36 cellular contexts compared by ENCODE assay signal in genomic region chr2:205408690-205409089, GRCh38.
DNase-seq lines count a peak whose midpoint lies in the region; TF ChIP-seq lines count a peak whose summit lies in the region.
"Had no signal": no experiment of that assay in that cellular context is flagged by ENCODE, and none has a peak within 500 bp of the region (broad histone marks: within the 10 kb centered on the region; RNA-seq: fewer than 3 reads in every experiment).

No MANE protein-coding gene starts in this region.

- no peak overlapping the region for H3K4me2 ChIP-seq in mesenchymal stem cell (ENCODE audit: low read length, poor library complexity, severe bottlenecking)
- H3K4me2 ChIP-seq: A549, KMS-11 had no signal

- no peak overlapping the region for H3K23ac ChIP-seq in mesenchymal stem cell (ENCODE audit: low read length in 2 of 2)

- H3K36me3 ChIP-seq in mesenchymal stem cell (ENCODE audit: control insufficient read depth in 1 of 2, insufficient read depth in 2 of 2, low read depth in 1 of 2, low read length in 2 of 2): no peaks in the 10 kb centered on the region
- H3K36me3 ChIP-seq: ascending aorta, pancreas, upper lobe of right lung, WERI-Rb-1 had no signal

- no peak overlapping the region for H2BK12ac ChIP-seq in mesenchymal stem cell (ENCODE audit: low read length in 2 of 2)

- POLR2A ChIA-PET in activated CD4-positive, alpha-beta memory T cell treated with anti-CD3 and anti-CD28 coated beads for 36 hours (lab: Charles Lee): no interaction called here

- no peaks in the 10 kb centered on the region for H3K36me3 Mint-ChIP-seq in activated CD4-positive, alpha-beta memory T cell treated with anti-CD3 and anti-CD28 coated beads for 36 hours
- H3K36me3 Mint-ChIP-seq: activated naive CD8-positive, alpha-beta T cell; CD4-positive, alpha-beta memory T cell; immature natural killer cell had no signal

- no peaks in the 10 kb centered on the region for H3K27me3 ChIP-seq in mesenchymal stem cell (ENCODE audit: control insufficient read depth in 1 of 2, insufficient read depth in 1 of 2, low read length in 2 of 2)
- H3K27me3 ChIP-seq: ascending aorta, pancreas, upper lobe of right lung had no signal

- intact Hi-C loops in activated CD4-positive, alpha-beta memory T cell treated with anti-CD3 and anti-CD28 coated beads for 36 hours (cut with micrococcal nuclease): no loop called here

- H3K79me1 ChIP-seq in mesenchymal stem cell (replicated peaks; ENCODE audit: low read length, poor library complexity, severe bottlenecking): no peaks in the 10 kb centered on the region

- H3K14ac ChIP-seq in mesenchymal stem cell (ENCODE audit: low read length in 2 of 2): no peak overlapping the region

- H3K4ac ChIP-seq in mesenchymal stem cell (ENCODE audit: low read depth in 1 of 2, low read length in 2 of 2): no peak overlapping the region

- no peaks in the 10 kb centered on the region for H3K4me1 Mint-ChIP-seq in activated CD4-positive, alpha-beta memory T cell treated with anti-CD3 and anti-CD28 coated beads for 36 hours (ENCODE audit: low read depth)
- H3K4me1 Mint-ChIP-seq: B cell; CD4-positive, alpha-beta memory T cell; central memory CD8-positive, alpha-beta T cell; endodermal cell; immature natural killer cell; nephron progenitor cell had no signal

- H2BK120ac ChIP-seq in mesenchymal stem cell (ENCODE audit: low read depth, low read length): no peak overlapping the region

- H2AK5ac ChIP-seq in mesenchymal stem cell (ENCODE audit: low read length, severe bottlenecking): no peak overlapping the region

- H3K4me3 ChIP-seq in AG10803 (ENCODE audit: low read length) (no peak overlapping the region), astrocyte of the spinal cord (ENCODE audit: low read depth, low read length) (no peak overlapping the region), mesenchymal stem cell (ENCODE audit: insufficient read depth in 1 of 2, low read depth in 1 of 2, low read length in 2 of 2) (no peak overlapping the region)
- H3K4me3 ChIP-seq: A549, ascending aorta, GM12878, pancreas, skin epidermis, upper lobe of right lung had no signal

- no peak overlapping the region for H3K27ac Mint-ChIP-seq in activated CD4-positive, alpha-beta memory T cell treated with anti-CD3 and anti-CD28 coated beads for 36 hours
- H3K27ac Mint-ChIP-seq: activated naive CD8-positive, alpha-beta T cell; B cell; CD4-positive, alpha-beta memory T cell; dendritic cell treated with granulocyte-macrophage colony-stimulating factor and Interleukin-4, amounts not matched to agents 40 ng/mL and 50 ng/mL, for 4 days; endodermal cell; immature natural killer cell; nephron progenitor cell had no signal

- H3K4me1 ChIP-seq in mesenchymal stem cell (ENCODE audit: control insufficient read depth, insufficient read depth, low read depth, low read length): no peaks in the 10 kb centered on the region

- no peaks in the 10 kb centered on the region for H3K9me3 Mint-ChIP-seq in activated CD4-positive, alpha-beta memory T cell treated with anti-CD3 and anti-CD28 coated beads for 36 hours
- H3K9me3 Mint-ChIP-seq: CD4-positive, alpha-beta memory T cell; central memory CD8-positive, alpha-beta T cell; dendritic cell treated with granulocyte-macrophage colony-stimulating factor and Interleukin-4, amounts not matched to agents 40 ng/mL and 50 ng/mL, for 4 days; endodermal cell; nephron progenitor cell had no signal

- no peak overlapping the region for H3K27ac ChIP-seq in mesenchymal stem cell (ENCODE audit: low read length, poor library complexity, severe bottlenecking)
- H3K27ac ChIP-seq: A549, ascending aorta, HL-60, KMS-11, pancreas, upper lobe of right lung, WERI-Rb-1 had no signal

- no peak overlapping the region for H2BK5ac ChIP-seq in mesenchymal stem cell (ENCODE audit: low read depth, low read length, poor library complexity, severe bottlenecking)

- H3K9me3 ChIP-seq in mesenchymal stem cell (ENCODE audit: control insufficient read depth, low read length): no peaks in the 10 kb centered on the region
- H3K9me3 ChIP-seq: A549, ascending aorta, pancreas, upper lobe of right lung had no signal

- no peak overlapping the region for H3K18ac ChIP-seq in mesenchymal stem cell (ENCODE audit: low read depth in 1 of 2, low read length in 2 of 2)

- H2AFZ ChIP-seq in mesenchymal stem cell (ENCODE audit: low read depth, low read length): no peak overlapping the region

- DNase-seq in AG10803 (ENCODE audit: low read depth) (peak; percentile 64), NCI-H446 (lab: John Stamatoyannopoulos, UW) (peak; percentile 33 to 69), astrocyte of the spinal cord (ENCODE audit: low read depth, low spot score) (peak; percentile 45), mesenchymal stem cell (no peak), ecto neural progenitor cell (ENCODE audit: low spot score) (no peak)
- DNase-seq in activated naive CD4-positive, alpha-beta T cell treated with Interleukin-2 at 50 U/mL for 16 hours: no peak
- no peak for DNase-seq in activated CD4-positive, alpha-beta memory T cell treated with anti-CD3 and anti-CD28 coated beads for 36 hours
- DNase-seq in stimulated activated CD4-positive, alpha-beta T cell treated with anti-CD3 and anti-CD28 coated beads, Interleukin-1b, Interleukin-23, amount 100 ng/mL, for 48 hours: no peak
- DNase-seq: activated CD4-positive, alpha-beta T cell treated with anti-CD3 and anti-CD28 coated beads for 48 hours; activated effector memory CD4-positive, alpha-beta T cell treated with Interleukin-2 at 50 U/mL for 16 hours; CD4-positive, alpha-beta memory T cell; endodermal cell; HCEC 1CT; immature natural killer cell; mammary epithelial cell; NCI-H1436; NCI-H2081 treated with DMSO at 0.1 percent for 48 hours; NCI-H2227 treated with DMSO at 0.1 percent for 48 hours; NCI-H774; nephron progenitor cell; SHP77 treated with DMSO at 0.1 percent for 48 hours; stimulated activated naive CD8-positive, alpha-beta T cell treated with anti-CD3 and anti-CD28 coated beads, Interleukin-15, Interleukin-2, amounts not matched to agents 100 U/mL and 50 U/mL, for 24 hours; T1000; upper lobe of right lung; WERI-Rb-1 had no signal

- H3K27me3 Mint-ChIP-seq in activated CD4-positive, alpha-beta memory T cell treated with anti-CD3 and anti-CD28 coated beads for 36 hours: no peaks in the 10 kb centered on the region
- H3K27me3 Mint-ChIP-seq: CD4-positive, alpha-beta memory T cell; central memory CD8-positive, alpha-beta T cell; dendritic cell treated with granulocyte-macrophage colony-stimulating factor and Interleukin-4, amounts not matched to agents 40 ng/mL and 50 ng/mL, for 4 days had no signal

- peak overlapping the region; percentile 53 for H3K9ac ChIP-seq in mesenchymal stem cell (ENCODE audit: low read length)
- H3K9ac ChIP-seq: KMS-11 had no signal

- H4K91ac ChIP-seq in mesenchymal stem cell (ENCODE audit: low read length): no peak overlapping the region

- TF ChIP-seq CTCF in AG10803 (conservative IDR thresholded peaks at IDR 0.05; ENCODE audit: low read length): no peak
- no peak for TF ChIP-seq CTCF in astrocyte of the spinal cord (IDR thresholded peaks at IDR 0.05; ENCODE audit: low read depth, low read length)

- H2BK15ac ChIP-seq in mesenchymal stem cell (ENCODE audit: low read depth, poor library complexity, severe bottlenecking): no peak overlapping the region

- in situ Hi-C loops in astrocyte of the spinal cord (cut with HindIII; ENCODE audit: low sequenced_read_pairs): no loop called here

- no peak overlapping the region for H3K4me3 Mint-ChIP-seq in activated CD4-positive, alpha-beta memory T cell treated with anti-CD3 and anti-CD28 coated beads for 36 hours
- H3K4me3 Mint-ChIP-seq: activated naive CD8-positive, alpha-beta T cell; B cell; CD4-positive, alpha-beta memory T cell; central memory CD8-positive, alpha-beta T cell; dendritic cell treated with granulocyte-macrophage colony-stimulating factor and Interleukin-4, amounts not matched to agents 40 ng/mL and 50 ng/mL, for 4 days; endodermal cell; immature natural killer cell; nephron progenitor cell had no signal

- H4K8ac ChIP-seq in mesenchymal stem cell (ENCODE audit: low read length): no peak overlapping the region

- CTCF ChIA-PET in activated CD4-positive, alpha-beta memory T cell treated with anti-CD3 and anti-CD28 coated beads for 36 hours (lab: Charles Lee): no interaction called here

Comparison
In these comparisons a context has a peak if more than half of its experiments do, and no peak if none do; other contexts are left out.
1. DNase-seq: peak in AG10803 (single experiment), NCI-H446 (2 of 2) and astrocyte of the spinal cord (single experiment); none in mesenchymal stem cell (single experiment), activated naive CD4-positive, alpha-beta T cell treated with Interleukin-2 at 50 U/mL for 16 hours (single experiment), ecto neural progenitor cell (single experiment), activated CD4-positive, alpha-beta memory T cell treated with anti-CD3 and anti-CD28 coated beads for 36 hours (single experiment) and stimulated activated CD4-positive, alpha-beta T cell treated with anti-CD3 and anti-CD28 coated beads, Interleukin-1b, Interleukin-23, amount 100 ng/mL, for 48 hours (single experiment).